ENCODE assay signal across 1 cellular context in genomic region chr2:102142829-102143449, GRCh38.
TF ChIP-seq lines count a peak whose summit lies in the region.

No MANE protein-coding gene starts in this region.

TF ChIP-seq in HepG2, 621 proteins besides CTCF, POLR2A, EP300 and RAD21 (continued from another document and continues in another):
- TF ChIP-seq, protein P1, sequence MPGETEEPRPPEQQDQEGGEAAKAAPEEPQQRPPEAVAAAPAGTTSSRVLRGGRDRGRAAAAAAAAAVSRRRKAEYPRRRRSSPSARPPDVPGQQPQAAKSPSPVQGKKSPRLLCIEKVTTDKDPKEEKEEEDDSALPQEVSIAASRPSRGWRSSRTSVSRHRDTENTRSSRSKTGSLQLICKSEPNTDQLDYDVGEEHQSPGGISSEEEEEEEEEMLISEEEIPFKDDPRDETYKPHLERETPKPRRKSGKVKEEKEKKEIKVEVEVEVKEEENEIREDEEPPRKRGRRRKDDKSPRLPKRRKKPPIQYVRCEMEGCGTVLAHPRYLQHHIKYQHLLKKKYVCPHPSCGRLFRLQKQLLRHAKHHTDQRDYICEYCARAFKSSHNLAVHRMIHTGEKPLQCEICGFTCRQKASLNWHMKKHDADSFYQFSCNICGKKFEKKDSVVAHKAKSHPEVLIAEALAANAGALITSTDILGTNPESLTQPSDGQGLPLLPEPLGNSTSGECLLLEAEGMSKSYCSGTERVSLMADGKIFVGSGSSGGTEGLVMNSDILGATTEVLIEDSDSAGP (CRISPR knock-in tag; IDR thresholded peaks at IDR 0.05; ENCODE audit: borderline replicate concordance), result no peak; the same call in 1 of the 2 replicates
- no peak; the same call in 1 of the 2 replicates for TF ChIP-seq ZNF790 (CRISPR knock-in tag; IDR thresholded peaks at IDR 0.05; ENCODE audit: borderline replicate concordance)
- TF ChIP-seq ZFP82 (CRISPR knock-in tag; IDR thresholded peaks at IDR 0.05; ENCODE audit: borderline replicate concordance), result no peak
- TF ChIP-seq SMARCE1 (IDR thresholded peaks at IDR 0.05; ENCODE audit: borderline replicate concordance), result no peak
- no peak for TF ChIP-seq ZMYM2 (CRISPR knock-in tag; IDR thresholded peaks at IDR 0.05)
- no peak for TF ChIP-seq ZSCAN20 (CRISPR knock-in tag; IDR thresholded peaks at IDR 0.05; ENCODE audit: borderline replicate concordance)
- peak; percentile 29; the same call in 1 of the 2 replicates for TF ChIP-seq MTA1 (CRISPR knock-in tag; IDR thresholded peaks at IDR 0.05; ENCODE audit: borderline replicate concordance)
- no peak for TF ChIP-seq AGO1 (IDR thresholded peaks at IDR 0.05; ENCODE audit: low read depth, low read length, poor library complexity, severe bottlenecking)
- TF ChIP-seq, protein P2, sequence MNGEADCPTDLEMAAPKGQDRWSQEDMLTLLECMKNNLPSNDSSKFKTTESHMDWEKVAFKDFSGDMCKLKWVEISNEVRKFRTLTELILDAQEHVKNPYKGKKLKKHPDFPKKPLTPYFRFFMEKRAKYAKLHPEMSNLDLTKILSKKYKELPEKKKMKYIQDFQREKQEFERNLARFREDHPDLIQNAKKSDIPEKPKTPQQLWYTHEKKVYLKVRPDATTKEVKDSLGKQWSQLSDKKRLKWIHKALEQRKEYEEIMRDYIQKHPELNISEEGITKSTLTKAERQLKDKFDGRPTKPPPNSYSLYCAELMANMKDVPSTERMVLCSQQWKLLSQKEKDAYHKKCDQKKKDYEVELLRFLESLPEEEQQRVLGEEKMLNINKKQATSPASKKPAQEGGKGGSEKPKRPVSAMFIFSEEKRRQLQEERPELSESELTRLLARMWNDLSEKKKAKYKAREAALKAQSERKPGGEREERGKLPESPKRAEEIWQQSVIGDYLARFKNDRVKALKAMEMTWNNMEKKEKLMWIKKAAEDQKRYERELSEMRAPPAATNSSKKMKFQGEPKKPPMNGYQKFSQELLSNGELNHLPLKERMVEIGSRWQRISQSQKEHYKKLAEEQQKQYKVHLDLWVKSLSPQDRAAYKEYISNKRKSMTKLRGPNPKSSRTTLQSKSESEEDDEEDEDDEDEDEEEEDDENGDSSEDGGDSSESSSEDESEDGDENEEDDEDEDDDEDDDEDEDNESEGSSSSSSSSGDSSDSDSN (CRISPR knock-in tag; IDR thresholded peaks at IDR 0.05), result peak; percentile 92; the same call in 1 of the 2 replicates
- no peak for TF ChIP-seq ZGPAT (CRISPR knock-in tag; IDR thresholded peaks at IDR 0.05)
- TF ChIP-seq PHB2 (IDR thresholded peaks at IDR 0.05; ENCODE audit: partially characterized antibody), result no peak
- TF ChIP-seq GTF3A (CRISPR knock-in tag; conservative IDR thresholded peaks at IDR 0.05), result no peak
- 0 out of 2 replicates have a peak, but pooled peaks have one; percentile 38 for TF ChIP-seq ZNF431 (CRISPR knock-in tag; IDR thresholded peaks at IDR 0.05; ENCODE audit: borderline replicate concordance, low read depth)
- no peak for TF ChIP-seq SRF (IDR thresholded peaks at IDR 0.05; ENCODE audit: low read depth, low read length)
- TF ChIP-seq DMAP1 (CRISPR knock-in tag; IDR thresholded peaks at IDR 0.05), result no peak
- TF ChIP-seq MIER2 (CRISPR knock-in tag; IDR thresholded peaks at IDR 0.05), result 0 out of 2 replicates have a peak, but pooled peaks have one; percentile 17
- TF ChIP-seq TGIF2 (CRISPR knock-in tag; IDR thresholded peaks at IDR 0.05), result peak; percentile 20; the same call in 1 of the 2 replicates
- no peak for TF ChIP-seq ZSCAN30 (CRISPR knock-in tag; IDR thresholded peaks at IDR 0.05)
- no peak for TF ChIP-seq CENPBD1 (CRISPR knock-in tag; IDR thresholded peaks at IDR 0.05; ENCODE audit: borderline replicate concordance, low read depth)
- TF ChIP-seq RFXANK (CRISPR knock-in tag; IDR thresholded peaks at IDR 0.05), result no peak
- 0 out of 2 replicates have a peak, but pooled peaks have one; percentile 80 for TF ChIP-seq ZNF737 (CRISPR knock-in tag; IDR thresholded peaks at IDR 0.05; ENCODE audit: borderline replicate concordance)
- TF ChIP-seq, protein P3, sequence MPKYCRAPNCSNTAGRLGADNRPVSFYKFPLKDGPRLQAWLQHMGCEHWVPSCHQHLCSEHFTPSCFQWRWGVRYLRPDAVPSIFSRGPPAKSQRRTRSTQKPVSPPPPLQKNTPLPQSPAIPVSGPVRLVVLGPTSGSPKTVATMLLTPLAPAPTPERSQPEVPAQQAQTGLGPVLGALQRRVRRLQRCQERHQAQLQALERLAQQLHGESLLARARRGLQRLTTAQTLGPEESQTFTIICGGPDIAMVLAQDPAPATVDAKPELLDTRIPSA (CRISPR knock-in tag; IDR thresholded peaks at IDR 0.05; ENCODE audit: borderline replicate concordance), result no peak
- no peak for TF ChIP-seq ZNF703 (CRISPR knock-in tag; IDR thresholded peaks at IDR 0.05; ENCODE audit: borderline replicate concordance)
- no peak for TF ChIP-seq SAFB2 (CRISPR knock-in tag; IDR thresholded peaks at IDR 0.05; ENCODE audit: borderline replicate concordance, low read depth)
- no peak for TF ChIP-seq ZFP36 (IDR thresholded peaks at IDR 0.05; ENCODE audit: borderline replicate concordance, low read depth, low read length, partially characterized antibody)
- TF ChIP-seq TCF7 (IDR thresholded peaks at IDR 0.05; ENCODE audit: low read depth), result no peak
- no peak for TF ChIP-seq ZNF503 (CRISPR knock-in tag; IDR thresholded peaks at IDR 0.05)
- TF ChIP-seq, protein P4, sequence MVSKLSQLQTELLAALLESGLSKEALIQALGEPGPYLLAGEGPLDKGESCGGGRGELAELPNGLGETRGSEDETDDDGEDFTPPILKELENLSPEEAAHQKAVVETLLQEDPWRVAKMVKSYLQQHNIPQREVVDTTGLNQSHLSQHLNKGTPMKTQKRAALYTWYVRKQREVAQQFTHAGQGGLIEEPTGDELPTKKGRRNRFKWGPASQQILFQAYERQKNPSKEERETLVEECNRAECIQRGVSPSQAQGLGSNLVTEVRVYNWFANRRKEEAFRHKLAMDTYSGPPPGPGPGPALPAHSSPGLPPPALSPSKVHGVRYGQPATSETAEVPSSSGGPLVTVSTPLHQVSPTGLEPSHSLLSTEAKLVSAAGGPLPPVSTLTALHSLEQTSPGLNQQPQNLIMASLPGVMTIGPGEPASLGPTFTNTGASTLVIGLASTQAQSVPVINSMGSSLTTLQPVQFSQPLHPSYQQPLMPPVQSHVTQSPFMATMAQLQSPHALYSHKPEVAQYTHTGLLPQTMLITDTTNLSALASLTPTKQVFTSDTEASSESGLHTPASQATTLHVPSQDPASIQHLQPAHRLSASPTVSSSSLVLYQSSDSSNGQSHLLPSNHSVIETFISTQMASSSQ (IDR thresholded peaks at IDR 0.05; ENCODE audit: low read depth), result no peak
- TF ChIP-seq, protein P4 (CRISPR knock-in tag; IDR thresholded peaks at IDR 0.05; ENCODE audit: borderline replicate concordance), result no peak; the same call in none of the 2 replicates
- no peak for TF ChIP-seq SIX4 (CRISPR knock-in tag; IDR thresholded peaks at IDR 0.05)
- no peak for TF ChIP-seq CBX1 (IDR thresholded peaks at IDR 0.05; ENCODE audit: low read depth)
- TF ChIP-seq FOXA3 (CRISPR knock-in tag; IDR thresholded peaks at IDR 0.05), result no peak
- TF ChIP-seq ZNF580 (CRISPR knock-in tag; IDR thresholded peaks at IDR 0.05; ENCODE audit: borderline replicate concordance, low read depth), result no peak
- TF ChIP-seq ZNF264 (CRISPR knock-in tag; IDR thresholded peaks at IDR 0.05), result 0 out of 2 replicates have a peak, but pooled peaks have one; percentile 7
- no peak for TF ChIP-seq HMG20B (CRISPR knock-in tag; conservative IDR thresholded peaks at IDR 0.05)
- no peak for TF ChIP-seq ZNF530 (CRISPR knock-in tag; IDR thresholded peaks at IDR 0.05; ENCODE audit: low read depth)
- no peak for TF ChIP-seq CREBL2 (CRISPR knock-in tag; IDR thresholded peaks at IDR 0.05; ENCODE audit: borderline replicate concordance)
- TF ChIP-seq ATAD3A (CRISPR knock-in tag; IDR thresholded peaks at IDR 0.05), result no peak
- TF ChIP-seq THYN1 (CRISPR knock-in tag; IDR thresholded peaks at IDR 0.05; ENCODE audit: borderline replicate concordance, low read depth), result no peak
- TF ChIP-seq SIN3A (IDR thresholded peaks at IDR 0.05; ENCODE audit: borderline replicate concordance, low read depth, low read length), result no peak
- no peak for TF ChIP-seq ZNF670 (CRISPR knock-in tag; IDR thresholded peaks at IDR 0.05; ENCODE audit: borderline replicate concordance)
- TF ChIP-seq AKNA (CRISPR knock-in tag; IDR thresholded peaks at IDR 0.05; ENCODE audit: borderline replicate concordance), result no peak
- TF ChIP-seq JDP2 (CRISPR knock-in tag; IDR thresholded peaks at IDR 0.05; ENCODE audit: borderline replicate concordance), result no peak; the same call in 1 of the 2 replicates
- TF ChIP-seq ZNF124 (CRISPR knock-in tag; IDR thresholded peaks at IDR 0.05), result no peak
- TF ChIP-seq TARDBP (CRISPR knock-in tag; IDR thresholded peaks at IDR 0.05), result no peak; the same call in 1 of the 2 replicates
- no peak for TF ChIP-seq FOXP1 (IDR thresholded peaks at IDR 0.05)
- TF ChIP-seq FOXP1 (CRISPR knock-in tag; IDR thresholded peaks at IDR 0.05), result no peak
